In genomic region chr17:46730679-46731078, GRCh38 we compare ENCODE assay signal across 24 cellular contexts.
"Had no signal": no experiment of that assay in that cellular context is flagged by ENCODE, and none has a peak within 500 bp of the region (broad histone marks: within the 10 kb centered on the region; RNA-seq: fewer than 3 reads in every experiment).

No MANE protein-coding gene starts in this region.

- H3K9me3 ChIP-seq: colonic mucosa, esophagus muscularis mucosa, gastroesophageal sphincter, mucosa of descending colon, spleen, stomach, thoracic aorta, transverse colon had no signal

- H3K4me1 ChIP-seq: colonic mucosa, esophagus muscularis mucosa, gastroesophageal sphincter, stomach, transverse colon had no signal

- H3K36me3 ChIP-seq: colonic mucosa, thoracic aorta had no signal

- H3K27me3 ChIP-seq: colonic mucosa, esophagus muscularis mucosa, gastroesophageal sphincter, spleen, stomach, transverse colon had no signal

- H3K4me3 ChIP-seq: colonic mucosa, esophagus muscularis mucosa, gastroesophageal sphincter, lung, mucosa of descending colon, spleen, stomach, thoracic aorta, transverse colon had no signal

- H3K27ac ChIP-seq: colonic mucosa, esophagus muscularis mucosa, gastroesophageal sphincter, spleen, stomach, thoracic aorta, transverse colon had no signal

- DNase-seq: colonic mucosa; effector CD4-positive, alpha-beta T cell; endodermal cell; glutamatergic neuron; immature natural killer cell; kidney; left cardiac atrium; left ventricle myocardium superior; mucosa of descending colon; naive thymus-derived CD8-positive, alpha-beta T cell; posterior cingulate gyrus; spleen; stimulated activated CD4-positive, alpha-beta T cell treated with anti-CD3 and anti-CD28 coated beads, Interleukin-15, amount 100 ng/mL, for 24 hours; stimulated activated CD4-positive, alpha-beta T cell treated with anti-CD3 and anti-CD28 coated beads, Interleukin-1b, Interleukin-23, amount 100 ng/mL, for 48 hours; stimulated activated CD4-positive, alpha-beta T cell treated with anti-CD3 and anti-CD28 coated beads, Interleukin-4, amount 100 ng/mL, for 24 hours; stimulated activated naive CD4-positive, alpha-beta T cell; stomach; substantia nigra; transverse colon had no signal

- ATAC-seq: gastroesophageal sphincter; left cardiac atrium; left ventricle myocardium superior; mucosa of descending colon; naive thymus-derived CD8-positive, alpha-beta T cell; sciatic nerve had no signal
